ENCODE assay signal across 21 cellular contexts in genomic region chr5:129098488-129099183, GRCh38. TPM values are rescaled to one million over a fixed set of nuclear protein-coding genes. Genes with fewer than 3 reads are reported as not detected.
DNase-seq lines count a peak whose midpoint lies in the region; ATAC-seq, FAIRE-seq and TF ChIP-seq lines count a peak whose summit lies in the region.
"Had no signal": no experiment of that assay in that cellular context is flagged by ENCODE, and none has a peak within 500 bp of the region (broad histone marks: within the 10 kb centered on the region; RNA-seq: fewer than 3 reads in every experiment).

No MANE protein-coding gene starts in this region.

- no peaks in the 10 kb centered on the region for H3K9me3 ChIP-seq in BLaER1
- H3K9me3 ChIP-seq in HEK293 (ENCODE audit: control insufficient read depth, insufficient read depth, low read depth, low read length), result no peaks in the 10 kb centered on the region
- no peaks in the 10 kb centered on the region for H3K9me3 ChIP-seq in GM12878 (replicated peaks; ENCODE audit: control insufficient read depth, insufficient read depth, low read length)
- no peaks in the 10 kb centered on the region for H3K9me3 ChIP-seq in HepG2 (ENCODE audit: low read length)
- H3K9me3 ChIP-seq: Peyer's patch, stomach had no signal

- ATAC-seq in GM12878 (no peak), HepG2 (no peak), GM19324 (IDR thresholded peaks at IDR 0.05; ENCODE audit: low FRiP score, unreplicated experiment) (no peak), GM21528 (IDR thresholded peaks at IDR 0.05; ENCODE audit: low FRiP score, unreplicated experiment) (no peak)

- TF ChIP-seq CTCF in HEK293 (tag by site-specific recombination; IDR thresholded peaks at IDR 0.05), result no peak
- no peak for TF ChIP-seq CTCF in GM12878 (IDR thresholded peaks at IDR 0.05 in 2 of 3, conservative IDR thresholded peaks at IDR 0.05 in 1 of 3; ENCODE audit: control insufficient read depth in 2 of 3, extremely low read depth in 1 of 3, insufficient read depth in 1 of 3, low read depth in 3 of 3, low read length in 3 of 3)
- no peak for TF ChIP-seq CTCF in HepG2 (CRISPR knock-in tag; IDR thresholded peaks at IDR 0.05)

- H3K4me3 ChIP-seq in BLaER1, result no peak overlapping the region
- no peak overlapping the region for H3K4me3 ChIP-seq in HEK293 (ENCODE audit: low read depth, low read length)
- H3K4me3 ChIP-seq in GM12878, result no peak overlapping the region
- no peak overlapping the region for H3K4me3 ChIP-seq in HepG2 (replicated peaks in 1 of 3; ENCODE audit: insufficient read depth in 1 of 3, low read depth in 2 of 3, low read length in 3 of 3)
- H3K4me3 ChIP-seq: Peyer's patch, stomach had no signal

- H4K20me1 ChIP-seq in BLaER1 (0 out of 2 replicates have a peak, but pooled peaks cover 8% of the 10 kb centered on the region), GM12878 (ENCODE audit: control insufficient read depth, insufficient read depth) (no peaks in the 10 kb centered on the region), HepG2 (ENCODE audit: insufficient read depth, low read length) (no peaks in the 10 kb centered on the region)

- RAD21 ChIA-PET in GM12878 (lab: Charles Lee; ENCODE audit: unreplicated experiment), result interaction anchor here (1.2 to 3.6 kb wide), 2 partner anchors 26 to 30 kb away, joined by 5 to 37 read pairs; no protein-coding TSS in a partner anchor

- TF ChIP-seq POLR2A in GM12878 (IDR thresholded peaks at IDR 0.05; ENCODE audit: low read depth, low read length) (no peak), HepG2 (IDR thresholded peaks at IDR 0.05; ENCODE audit: insufficient read depth in 1 of 2, low read depth in 2 of 2, low read length in 2 of 2) (no peak)

- in situ Hi-C loops in GM12878 (cut with MboI) (no loop called here), HepG2 (cut with HindIII; ENCODE audit: extremely low pct_ligation_motif_present, low pct_unique_long_range_greater_than_20kb) (loop anchor here (25.0 kb wide), 1 partner anchor 1536 kb away; no protein-coding TSS in a partner anchor)

- H3K27me3 ChIP-seq in BLaER1 (no peaks in the 10 kb centered on the region), GM12878 (replicated peaks in 1 of 2; ENCODE audit: control insufficient read depth in 2 of 2, insufficient read depth in 2 of 2, low read length in 1 of 2) (no peaks in the 10 kb centered on the region), HepG2 (ENCODE audit: control insufficient read depth in 1 of 2, insufficient read depth in 2 of 2, low read length in 2 of 2) (no peaks in the 10 kb centered on the region)
- H3K27me3 ChIP-seq: Peyer's patch, stomach had no signal

- 79% methylated on average over 3 of the region's 3 CpGs for WGBS in GM12878 (ENCODE audit: insufficient coverage, insufficient replicate concordance, low lambda C conversion rate, missing lambda C conversion rate)
- WGBS in HepG2 (ENCODE audit: low lambda C conversion rate), result 90% methylated on average over 3 of the region's 3 CpGs

- H3K27ac ChIP-seq in BLaER1 (no peak overlapping the region), HEK293 (ENCODE audit: extremely low read depth, low read depth, low read length) (no peak overlapping the region), GM12878 (ENCODE audit: control insufficient read depth, insufficient read depth) (no peak overlapping the region), HepG2 (ENCODE audit: extremely low read length, insufficient read depth, low read length) (no peak overlapping the region)
- H3K27ac ChIP-seq: Peyer's patch had no signal

- FAIRE-seq in GM12878 (lab: Jason Lieb, UNC) (peak; percentile 56), HepG2 (lab: Jason Lieb, UNC) (no peak), urothelium cell line (lab: Jason Lieb, UNC) (no peak)
- FAIRE-seq: GM18507 had no signal

- H3K4me2 ChIP-seq in BLaER1, result peak overlapping the region; percentile 15; the same call in 1 of the 2 replicates
- H3K4me2 ChIP-seq in GM12878 (ENCODE audit: control insufficient read depth, insufficient read depth), result peak overlapping the region; percentile 47
- peak overlapping the region; percentile 20; the same call in 1 of the 2 replicates for H3K4me2 ChIP-seq in HepG2 (ENCODE audit: low read depth, low read length)

- DNase-seq in GM12878 (ENCODE audit: low read depth, low spot score) (no peak), HepG2 (ENCODE audit: low spot score) (no peak), HK-2 (ENCODE audit: unreplicated experiment) (no peak), urothelium cell line (ENCODE audit: low spot score) (no peak)
- DNase-seq: activated CD4-positive, alpha-beta T cell treated with anti-CD3 and anti-CD28 coated beads for 4 hours; activated gamma-delta T cell; amygdala; CD8-positive, alpha-beta memory T cell; cerebellar nuclear complex; DMS79; effector memory CD4-positive, alpha-beta T cell; H9; KG1; NCI-H1105 treated with DMSO at 0.1 percent for 48 hours; Peyer's patch; stomach had no signal

- POLR2A ChIA-PET in HEK293 (lab: Yijun Ruan, JAX) (no interaction called here), GM12878 (lab: Charles Lee) (interaction anchor here (0.7 to 2.2 kb wide), 3 partner anchors 20 to 26 kb away, joined by 3 to 15 read pairs (median 4); no protein-coding TSS in a partner anchor), HepG2 (lab: Yijun Ruan, JAX) (no interaction called here)

- TF ChIP-seq EP300 in GM12878 (IDR thresholded peaks at IDR 0.05; ENCODE audit: borderline replicate concordance in 1 of 2, control insufficient read depth in 1 of 2, low read depth in 2 of 2, low read length in 2 of 2) (no peak), HepG2 (IDR thresholded peaks at IDR 0.05; ENCODE audit: low read depth in 2 of 2, low read length in 2 of 2) (no peak), HepG2 (CRISPR knock-in tag; IDR thresholded peaks at IDR 0.05; ENCODE audit: borderline replicate concordance) (no peak)

- no peak overlapping the region for H2AFZ ChIP-seq in GM12878 (ENCODE audit: control insufficient read depth, low read depth, low read length)
- H2AFZ ChIP-seq in HepG2 (ENCODE audit: low read length), result no peak overlapping the region

- CTCF ChIA-PET in HEK293 (lab: Yijun Ruan, JAX), result interaction anchor here (0.6 to 1.8 kb wide), 2 partner anchors 28 to 226 kb away, joined by 4 to 5 read pairs; no protein-coding TSS in a partner anchor
- CTCF ChIA-PET in GM12878 (lab: Yijun Ruan, JAX), result interaction anchor here (0.9 to 7.9 kb wide), 5 partner anchors 12 to 884 kb away, joined by 3 to 105 read pairs (median 4); no protein-coding TSS in a partner anchor
- CTCF ChIA-PET in HepG2 (lab: Yijun Ruan, JAX; ENCODE audit: low intra/inter-chr PET ratio, low total read pairs), result no interaction called here

- TF ChIP-seq RAD21 in GM12878 (IDR thresholded peaks at IDR 0.05; ENCODE audit: insufficient read depth, low read depth, low read length), result no peak
- TF ChIP-seq RAD21 in HepG2 (CRISPR knock-in tag; IDR thresholded peaks at IDR 0.05), result no peak

- peaks cover 22% of the 10 kb centered on the region for H3K79me2 ChIP-seq in GM12878 (ENCODE audit: control insufficient read depth, insufficient read depth, low read length)
- peaks cover 68% of the 10 kb centered on the region for H3K79me2 ChIP-seq in HepG2 (ENCODE audit: insufficient read depth, low read length)

- peaks cover 31% of the 10 kb centered on the region for H3K4me1 ChIP-seq in BLaER1
- peaks cover 14% of the 10 kb centered on the region for H3K4me1 ChIP-seq in HEK293 (ENCODE audit: control insufficient read depth, insufficient read depth, low read length)
- H3K4me1 ChIP-seq in GM12878 (ENCODE audit: control insufficient read depth, insufficient read depth, low read length), result no peaks in the 10 kb centered on the region
- peaks cover 45% of the 10 kb centered on the region for H3K4me1 ChIP-seq in HepG2 (ENCODE audit: insufficient read depth, low read length)

- SMC1A ChIA-PET in GM12878 (lab: Charles Lee; ENCODE audit: uncharacterized antibody, unreplicated experiment), result interaction anchor here (0.7 to 8.2 kb wide), 8 partner anchors 12 to 36 kb away, joined by 3 to 52 read pairs (median 4); no protein-coding TSS in a partner anchor

- intact Hi-C loops in GM12878 (cut with micrococcal nuclease; ENCODE audit: unreplicated experiment) (no loop called here), HepG2 (cut with micrococcal nuclease; ENCODE audit: unreplicated experiment) (loop anchor here (10.0 kb wide), 1 partner anchor 1584 kb away; the partner anchor contains the start of gene PRRC1)

- H3K36me3 ChIP-seq in BLaER1, result no peaks in the 10 kb centered on the region
- H3K36me3 ChIP-seq in HEK293 (ENCODE audit: control insufficient read depth in 2 of 2, insufficient read depth in 1 of 2, low read length in 2 of 2), result no peaks in the 10 kb centered on the region
- no peaks in the 10 kb centered on the region for H3K36me3 ChIP-seq in GM12878 (ENCODE audit: control insufficient read depth in 2 of 2, insufficient read depth in 2 of 2, low read length in 1 of 2)
- H3K36me3 ChIP-seq in HepG2 (replicated peaks in 1 of 2; ENCODE audit: control insufficient read depth in 1 of 2, insufficient read depth in 2 of 2, low read length in 2 of 2), result peaks cover 1 to 3% of the 10 kb centered on the region in 2 experiments; a peak in 1 of 5 replicates
- H3K36me3 ChIP-seq: Peyer's patch, stomach had no signal

- no peak overlapping the region for H3K9ac ChIP-seq in BLaER1
- no peak overlapping the region for H3K9ac ChIP-seq in GM12878 (ENCODE audit: control insufficient read depth, insufficient read depth, low read length)
- no peak overlapping the region for H3K9ac ChIP-seq in HepG2 (ENCODE audit: insufficient read depth, low read depth, low read length)

- no TSS peak for BruUV-seq in GM12878 (replicated peaks; lab: Mats Ljungman, UMichigan)
- no TSS peak for BruUV-seq in HepG2 (replicated peaks; lab: Mats Ljungman, UMichigan)

RNA-seq across cellular contexts. Expression of gene ISOC1, which starts 4.1 kb away (rescaled TPM):
- total RNA-seq in GM12878 (2013; cell fraction: nucleolus; rRNA removed), result 7.3 and 8.1 TPM in 2 replicates
- total RNA-seq in GM12878 (2014; rRNA removed) (29.1 and 37.7 TPM in 2 replicates), GM12878 (2014; rRNA removed; fragmentation: Illumina TruSeq; extraction: Trizol) (24.5 and 26.1 TPM in 2 replicates), GM12878 (2021) (25.3 and 29.7 TPM in 2 replicates), HepG2 (2016; rRNA removed; fragmentation: Illumina TruSeq; extraction: Trizol) (51.3 and 65.0 TPM in 2 replicates)
- 8.7 TPM for polyA plus RNA-seq in GM12878 (2011; ENCODE audit: low read depth)
- polyA plus RNA-seq in GM12878 (2011; rRNA removed) (61.8 and 85.8 TPM in 2 replicates), GM12878 (2014; fragmentation: Illumina TruSeq; extraction: Trizol) (30.7 and 34.9 TPM in 2 replicates), GM12878 (2014; fragmentation: Nextera tagmentation; extraction: Ambion mirVana) (10 to 100 TPM; 12.6 to 16.5 TPM), GM12878 (2014; rRNA removed) (26.1 and 34.2 TPM in 2 replicates), GM12878 (2016; fragmentation: Nextera tagmentation; extraction: Ambion mirVana) (10 to 100 TPM; 53.1 to 56.3 TPM), HepG2 (2011; rRNA removed) (22.1 and 25.7 TPM in 2 replicates)
- 31.4 and 37.2 TPM in 2 replicates for polyA plus RNA-seq in GM12878 (2011; cell fraction: cytosol; rRNA removed)
- 21.2 and 24.6 TPM in 2 replicates for polyA plus RNA-seq in GM12878 (2011; cell fraction: nucleus; rRNA removed)
- polyA plus RNA-seq in GM12878 (2012), result 13.4 and 15.2 TPM in 2 replicates
- 39.0 and 39.8 TPM in 2 replicates for polyA minus RNA-seq in GM12878 (2011; rRNA and poly(A)+ RNA removed)
- 12.3 and 18.6 TPM in 2 replicates for polyA minus RNA-seq in GM12878 (2011; cell fraction: cytosol; rRNA and poly(A)+ RNA removed)
- polyA minus RNA-seq in GM12878 (2011; cell fraction: nucleus; rRNA and poly(A)+ RNA removed), result 14.3 and 19.9 TPM in 2 replicates
- total RNA-seq in HepG2 (2016; cell fraction: cytosol; rRNA removed; fragmentation: Illumina TruSeq; extraction: Trizol; ENCODE audit: low read depth), result 15.5 and 15.7 TPM in 2 replicates
- 51.7 and 63.3 TPM in 2 replicates for total RNA-seq in HepG2 (2016; cell fraction: insoluble cytoplasmic fraction; rRNA removed; fragmentation: Illumina TruSeq; extraction: Trizol)
- 27.2 and 27.5 TPM in 2 replicates for total RNA-seq in HepG2 (2016; cell fraction: membrane; rRNA removed; fragmentation: Illumina TruSeq; extraction: Trizol)
- 35.1 and 38.5 TPM in 2 replicates for total RNA-seq in HepG2 (2016; cell fraction: nucleus; rRNA removed; fragmentation: Illumina TruSeq; extraction: Trizol)
- polyA plus RNA-seq in HepG2 (2011; cell fraction: cytosol; rRNA removed), result 16.8 and 22.5 TPM in 2 replicates
- 11.6 and 11.8 TPM in 2 replicates for polyA plus RNA-seq in HepG2 (2011; cell fraction: nucleus; rRNA removed)
- 22.3 and 26.6 TPM in 2 replicates for polyA plus RNA-seq in HepG2 (2012)
- 6.3 and 8.5 TPM in 2 replicates for polyA plus RNA-seq in HepG2 (2016; cell fraction: cytosol; fragmentation: Illumina TruSeq; extraction: Trizol; ENCODE audit: low read depth)
- 89.1 and 90.6 TPM in 2 replicates for polyA plus RNA-seq in HepG2 (2016; cell fraction: insoluble cytoplasmic fraction; fragmentation: Illumina TruSeq; extraction: Trizol; ENCODE audit: low read depth)
- 21.1 and 21.2 TPM in 2 replicates for polyA plus RNA-seq in HepG2 (2016; cell fraction: membrane; fragmentation: Illumina TruSeq; extraction: Trizol; ENCODE audit: low read depth)
- polyA plus RNA-seq in HepG2 (2016; cell fraction: nucleus; fragmentation: Illumina TruSeq; extraction: Trizol; ENCODE audit: insufficient read depth, low read depth), result 52.9 and 62.0 TPM in 2 replicates
- 30.2 and 33.7 TPM in 2 replicates for polyA minus RNA-seq in HepG2 (2011; rRNA and poly(A)+ RNA removed; ENCODE audit: low replicate concordance)
- 20.3 and 24.0 TPM in 2 replicates for polyA minus RNA-seq in HepG2 (2011; cell fraction: cytosol; rRNA and poly(A)+ RNA removed)
- polyA minus RNA-seq in HepG2 (2011; cell fraction: nucleus; rRNA and poly(A)+ RNA removed), result 37.9 and 43.9 TPM in 2 replicates
